ENCODE assay signal across 8 cellular contexts in genomic region chr5:95730730-95731570, GRCh38. TPM values are rescaled to one million over a fixed set of nuclear protein-coding genes. Genes with fewer than 3 reads are reported as not detected.
DNase-seq lines count a peak whose midpoint lies in the region; ATAC-seq, FAIRE-seq and TF ChIP-seq lines count a peak whose summit lies in the region.

A gene with protein sequence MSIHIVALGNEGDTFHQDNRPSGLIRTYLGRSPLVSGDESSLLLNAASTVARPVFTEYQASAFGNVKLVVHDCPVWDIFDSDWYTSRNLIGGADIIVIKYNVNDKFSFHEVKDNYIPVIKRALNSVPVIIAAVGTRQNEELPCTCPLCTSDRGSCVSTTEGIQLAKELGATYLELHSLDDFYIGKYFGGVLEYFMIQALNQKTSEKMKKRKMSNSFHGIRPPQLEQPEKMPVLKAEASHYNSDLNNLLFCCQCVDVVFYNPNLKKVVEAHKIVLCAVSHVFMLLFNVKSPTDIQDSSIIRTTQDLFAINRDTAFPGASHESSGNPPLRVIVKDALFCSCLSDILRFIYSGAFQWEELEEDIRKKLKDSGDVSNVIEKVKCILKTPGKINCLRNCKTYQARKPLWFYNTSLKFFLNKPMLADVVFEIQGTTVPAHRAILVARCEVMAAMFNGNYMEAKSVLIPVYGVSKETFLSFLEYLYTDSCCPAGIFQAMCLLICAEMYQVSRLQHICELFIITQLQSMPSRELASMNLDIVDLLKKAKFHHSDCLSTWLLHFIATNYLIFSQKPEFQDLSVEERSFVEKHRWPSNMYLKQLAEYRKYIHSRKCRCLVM (plus strand): TSS chr5:95731336. CDS start chr5:95731683, 347 bp downstream.

- H3K4me2 ChIP-seq in OCI-LY3 (ENCODE audit: low read length), result peak within 1 kb of the TSS; percentile 93

- peak within 1 kb of the TSS; percentile 77 for H3K9ac ChIP-seq in OCI-LY3 (ENCODE audit: low read length)

- no peaks in the 10 kb centered on the region for H3K9me3 ChIP-seq in OCI-LY3 (ENCODE audit: insufficient read depth, low read length)

- ATAC-seq in GM21360 (IDR thresholded peaks at IDR 0.05; ENCODE audit: unreplicated experiment), result peak; percentile 39

- peak; percentile 38 for FAIRE-seq in HTR-8/SVneo (lab: Jason Lieb, UNC)

- no peaks in the 10 kb centered on the region for H3K79me2 ChIP-seq in OCI-LY3 (ENCODE audit: low read length)

- H3K27ac ChIP-seq in OCI-LY3 (ENCODE audit: low read length), result no peak within 1 kb of the TSS
- H3K27ac ChIP-seq in substantia nigra (ENCODE audit: low read depth, low read length, poor library complexity, severe bottlenecking), result peak within 1 kb of the TSS; percentile 92

- peak within 1 kb of the TSS; percentile 98 for H2AFZ ChIP-seq in OCI-LY3 (ENCODE audit: low read depth, low read length)

- in situ Hi-C loops in Caki2 (cut with HindIII; ENCODE audit: low pct_unique_long_range_greater_than_20kb, low sequenced_read_pairs), result no loop called here

- no peaks in the 10 kb centered on the region for H3K36me3 ChIP-seq in OCI-LY3 (replicated peaks; ENCODE audit: low read depth, low read length)

- no peaks in the 10 kb centered on the region for H3K27me3 ChIP-seq in OCI-LY3 (ENCODE audit: low read depth, low read length)

- H3K4me1 ChIP-seq in OCI-LY3 (ENCODE audit: low read length), result peaks cover 29% of the 10 kb centered on the region

- TF ChIP-seq CTCF in OCI-LY3 (IDR thresholded peaks at IDR 0.05; ENCODE audit: low read depth, low read length), result no peak

- no peaks in the 10 kb centered on the region for H4K20me1 ChIP-seq in OCI-LY3 (ENCODE audit: insufficient read depth, low read length)

- DNase-seq in Caki2 (ENCODE audit: low read depth), result peak; percentile 75
- DNase-seq in HTR-8/SVneo (ENCODE audit: insufficient read length, low spot score), result peak; percentile 67
- DNase-seq in activated effector memory CD4-positive, alpha-beta T cell treated with anti-CD3 and anti-CD28 coated beads, Interleukin-2, amount 50 U/mL, for 16 hours, result peak; percentile 70
- peak; percentile 93 for DNase-seq in fibroblast of peridontal ligament (ENCODE audit: extremely low read depth)
- peak; percentile 98 for DNase-seq in myocyte (ENCODE audit: low read depth)
- peak; percentile 52 to 94 (median 86) for DNase-seq in substantia nigra (lab: John Stamatoyannopoulos, UW)

- peak within 1 kb of the TSS; percentile 99 for H3K4me3 ChIP-seq in OCI-LY3 (ENCODE audit: low read length)

RNA-seq across cellular contexts. Expression of the gene that starts here (rescaled TPM):
- 22.0 and 24.7 TPM in 2 replicates for total RNA-seq in Caki2 (2014; rRNA removed; shearing (Covaris generic); ENCODE audit: low replicate concordance)
- total RNA-seq in myocyte, result 223 and 309 TPM in 2 replicates
- 45.2 TPM for polyA plus RNA-seq in myocyte (2012)
